Comparison of ENCODE assay signal across 11 cellular contexts in genomic region chr9:84694248-84694647, GRCh38. TPM values are rescaled to one million over a fixed set of nuclear protein-coding genes. Genes with fewer than 3 reads are reported as not detected.
A peak's percentile ranks its signal among the peaks of the same experiment; 100 is the strongest.
DNase-seq lines count a peak whose midpoint lies in the region; ATAC-seq and TF ChIP-seq lines count a peak whose summit lies in the region.
"Had no signal": no experiment of that assay in that cellular context is flagged by ENCODE, and none has a peak within 500 bp of the region (broad histone marks: within the 10 kb centered on the region; RNA-seq: fewer than 3 reads in every experiment).

No MANE protein-coding gene starts in this region.

- peak; percentile 37 for DNase-seq in GM10266 (ENCODE audit: extremely low spot score)
- no peak for DNase-seq in activated T-helper 2 cell treated with anti-CD3 and anti-CD28 coated beads, Interferon-gamma antibody, Interleukin-2, Interleukin-4, amounts not matched to agents 10 μg/mL and 5 μg/mL and 100 μg/mL, durations not matched to agents 14 hours and 24 hours and 36 hours (ENCODE audit: low spot score)
- no peak for DNase-seq in upper lobe of right lung
- no peak for DNase-seq in mammary epithelial cell
- DNase-seq: NCI-H1694 treated with DMSO at 0.1 percent for 48 hours, nephron progenitor cell, Peyer's patch had no signal

- peak; percentile 85 for ATAC-seq in GM19351 (IDR thresholded peaks at IDR 0.05; ENCODE audit: unreplicated experiment)
- peak; percentile 90 for ATAC-seq in HG02678 (IDR thresholded peaks at IDR 0.05; ENCODE audit: unreplicated experiment)
- peak; percentile 77 for ATAC-seq in HG03558 (IDR thresholded peaks at IDR 0.05; ENCODE audit: extremely low read depth, unreplicated experiment)
- no peak for ATAC-seq in SK-N-SH treated with all-trans-retinoic acid at 6 μM for 48 hours
- no peak for ATAC-seq in upper lobe of right lung

- no peaks in the 10 kb centered on the region for H3K36me3 Mint-ChIP-seq in activated T-helper 2 cell treated with anti-CD3 and anti-CD28 coated beads, Interferon-gamma antibody, Interleukin-2, Interleukin-4, amounts not matched to agents 10 μg/mL and 5 μg/mL and 100 μg/mL, durations not matched to agents 14 hours and 24 hours and 36 hours (ENCODE audit: low read depth)

- no peak overlapping the region for H3K4me3 ChIP-seq in upper lobe of right lung
- no peak overlapping the region for H3K4me3 ChIP-seq in mammary epithelial cell (replicated peaks in 1 of 3; ENCODE audit: insufficient read depth in 1 of 3, low read depth in 2 of 3, low read length in 3 of 3)
- H3K4me3 ChIP-seq: Peyer's patch had no signal

- no peaks in the 10 kb centered on the region for H3K4me1 ChIP-seq in upper lobe of right lung
- no peaks in the 10 kb centered on the region for H3K4me1 ChIP-seq in mammary epithelial cell (ENCODE audit: insufficient read depth, low read length)
- H3K4me1 ChIP-seq: Peyer's patch had no signal

- 88% methylated on average over 3 of the region's 3 CpGs for WGBS in mammary epithelial cell (ENCODE audit: low coverage, missing lambda C conversion rate)

- no peaks in the 10 kb centered on the region for H3K79me2 ChIP-seq in mammary epithelial cell (ENCODE audit: insufficient read depth, low read length)

- H3K36me3 ChIP-seq in upper lobe of right lung: no peaks in the 10 kb centered on the region
- H3K36me3 ChIP-seq in mammary epithelial cell (ENCODE audit: insufficient read depth, low read length): no peaks in the 10 kb centered on the region
- H3K36me3 ChIP-seq: Peyer's patch had no signal

- in situ Hi-C loops in mammary epithelial cell (cut with MboI; ENCODE audit: low sequenced_read_pairs in 2 of 2): loop anchor here in 1 of 2 donors (25.0 kb wide), 1 partner anchor 443 kb away; no protein-coding TSS in a partner anchor

- H3K4me2 ChIP-seq in mammary epithelial cell (ENCODE audit: insufficient read depth, low read depth, low read length): no peak overlapping the region

- peaks cover 2% of the 10 kb centered on the region for H3K4me1 Mint-ChIP-seq in activated T-helper 2 cell treated with anti-CD3 and anti-CD28 coated beads, Interferon-gamma antibody, Interleukin-2, Interleukin-4, amounts not matched to agents 10 μg/mL and 5 μg/mL and 100 μg/mL, durations not matched to agents 14 hours and 24 hours and 36 hours (ENCODE audit: low read depth)

- no peak overlapping the region for H3K27ac Mint-ChIP-seq in activated T-helper 2 cell treated with anti-CD3 and anti-CD28 coated beads, Interferon-gamma antibody, Interleukin-2, Interleukin-4, amounts not matched to agents 10 μg/mL and 5 μg/mL and 100 μg/mL, durations not matched to agents 14 hours and 24 hours and 36 hours
- H3K27ac Mint-ChIP-seq: nephron progenitor cell had no signal

- no peaks in the 10 kb centered on the region for H3K9me3 Mint-ChIP-seq in activated T-helper 2 cell treated with anti-CD3 and anti-CD28 coated beads, Interferon-gamma antibody, Interleukin-2, Interleukin-4, amounts not matched to agents 10 μg/mL and 5 μg/mL and 100 μg/mL, durations not matched to agents 14 hours and 24 hours and 36 hours
- H3K9me3 Mint-ChIP-seq: nephron progenitor cell had no signal

- H3K9ac ChIP-seq in mammary epithelial cell (ENCODE audit: insufficient read depth, low read length): no peak overlapping the region

- intact Hi-C loops in activated T-helper 2 cell treated with anti-CD3 and anti-CD28 coated beads, Interferon-gamma antibody, Interleukin-2, Interleukin-4, amounts not matched to agents 10 μg/mL and 5 μg/mL and 100 μg/mL, durations not matched to agents 14 hours and 24 hours and 36 hours (cut with micrococcal nuclease): loop anchor here (10.0 kb wide), 1 partner anchor 261 kb away; no protein-coding TSS in a partner anchor
- intact Hi-C loops in upper lobe of right lung (cut with DNase I) (no loop called here), mammary epithelial cell (cut with micrococcal nuclease) (loop anchor here (10.0 kb wide), 1 partner anchor 731 kb away; no protein-coding TSS in a partner anchor)

- H3K4me3 Mint-ChIP-seq in activated T-helper 2 cell treated with anti-CD3 and anti-CD28 coated beads, Interferon-gamma antibody, Interleukin-2, Interleukin-4, amounts not matched to agents 10 μg/mL and 5 μg/mL and 100 μg/mL, durations not matched to agents 14 hours and 24 hours and 36 hours (ENCODE audit: low read depth): no peak overlapping the region
- H3K4me3 Mint-ChIP-seq: nephron progenitor cell had no signal

- TF ChIP-seq CTCF in GM10266 (IDR thresholded peaks at IDR 0.05; ENCODE audit: control insufficient read depth, insufficient read depth, low read depth, missing control alignments) (no peak), upper lobe of right lung (IDR thresholded peaks at IDR 0.05) (no peak), mammary epithelial cell (conservative IDR thresholded peaks at IDR 0.05 in 1 of 2, IDR thresholded peaks at IDR 0.05 in 1 of 2; ENCODE audit: extremely low read depth in 1 of 2, insufficient read depth in 1 of 2, low read depth in 1 of 2, low read length in 2 of 2) (no peak)

- H3K9me3 ChIP-seq in upper lobe of right lung: no peaks in the 10 kb centered on the region
- no peaks in the 10 kb centered on the region for H3K9me3 ChIP-seq in mammary epithelial cell (replicated peaks; ENCODE audit: insufficient read depth, low read length)
- H3K9me3 ChIP-seq: Peyer's patch had no signal

- dilution Hi-C loops in mammary epithelial cell (cut with HindIII; ENCODE audit: low sequenced_read_pairs): no loop called here

- no peak overlapping the region for H2AFZ ChIP-seq in mammary epithelial cell (ENCODE audit: low read depth, low read length)

- peaks cover 1% of the 10 kb centered on the region for H3K27me3 Mint-ChIP-seq in activated T-helper 2 cell treated with anti-CD3 and anti-CD28 coated beads, Interferon-gamma antibody, Interleukin-2, Interleukin-4, amounts not matched to agents 10 μg/mL and 5 μg/mL and 100 μg/mL, durations not matched to agents 14 hours and 24 hours and 36 hours (ENCODE audit: low read depth)

- no TSS peak for BruUV-seq in mammary epithelial cell (replicated peaks; lab: Mats Ljungman, UMichigan)

- H3K27me3 ChIP-seq in upper lobe of right lung (no peaks in the 10 kb centered on the region), mammary epithelial cell (ENCODE audit: insufficient read depth, low read length) (peaks cover 4% of the 10 kb centered on the region)
- H3K27me3 ChIP-seq: Peyer's patch had no signal

- CTCF ChIA-PET in mammary epithelial cell (lab: Charles Lee; ENCODE audit: low non-redundant PET): no interaction called here

- H3K27ac ChIP-seq in upper lobe of right lung (no peak overlapping the region), mammary epithelial cell (ENCODE audit: insufficient read depth, low read depth, low read length) (no peak overlapping the region)
- H3K27ac ChIP-seq: Peyer's patch had no signal

- H4K20me1 ChIP-seq in mammary epithelial cell (ENCODE audit: insufficient read depth, low read length): no peaks in the 10 kb centered on the region

TF ChIP-seq in SK-N-SH treated with all-trans-retinoic acid at 6 μM for 48 hours, 23 proteins besides CTCF, POLR2A, EP300 and RAD21:
- no peak for TF ChIP-seq ZNF70 (CRISPR knock-in tag; IDR thresholded peaks at IDR 0.05)
- no peak for TF ChIP-seq CSDC2 (CRISPR knock-in tag; IDR thresholded peaks at IDR 0.05)
- TF ChIP-seq CSRNP3 (CRISPR knock-in tag; IDR thresholded peaks at IDR 0.05): no peak
- no peak for TF ChIP-seq ZC3H10 (CRISPR knock-in tag; IDR thresholded peaks at IDR 0.05)
- no peak for TF ChIP-seq TCF4 (CRISPR knock-in tag; IDR thresholded peaks at IDR 0.05; ENCODE audit: borderline replicate concordance)
- TF ChIP-seq, protein P1, sequence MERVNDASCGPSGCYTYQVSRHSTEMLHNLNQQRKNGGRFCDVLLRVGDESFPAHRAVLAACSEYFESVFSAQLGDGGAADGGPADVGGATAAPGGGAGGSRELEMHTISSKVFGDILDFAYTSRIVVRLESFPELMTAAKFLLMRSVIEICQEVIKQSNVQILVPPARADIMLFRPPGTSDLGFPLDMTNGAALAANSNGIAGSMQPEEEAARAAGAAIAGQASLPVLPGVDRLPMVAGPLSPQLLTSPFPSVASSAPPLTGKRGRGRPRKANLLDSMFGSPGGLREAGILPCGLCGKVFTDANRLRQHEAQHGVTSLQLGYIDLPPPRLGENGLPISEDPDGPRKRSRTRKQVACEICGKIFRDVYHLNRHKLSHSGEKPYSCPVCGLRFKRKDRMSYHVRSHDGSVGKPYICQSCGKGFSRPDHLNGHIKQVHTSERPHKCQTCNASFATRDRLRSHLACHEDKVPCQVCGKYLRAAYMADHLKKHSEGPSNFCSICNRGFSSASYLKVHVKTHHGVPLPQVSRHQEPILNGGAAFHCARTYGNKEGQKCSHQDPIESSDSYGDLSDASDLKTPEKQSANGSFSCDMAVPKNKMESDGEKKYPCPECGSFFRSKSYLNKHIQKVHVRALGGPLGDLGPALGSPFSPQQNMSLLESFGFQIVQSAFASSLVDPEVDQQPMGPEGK (CRISPR knock-in tag; IDR thresholded peaks at IDR 0.05; ENCODE audit: borderline replicate concordance): no peak

RNA-seq across cellular contexts. Expression of gene NTRK2, which starts 24.7 kb away (rescaled TPM):
- total RNA-seq in activated T-helper 2 cell treated with anti-CD3 and anti-CD28 coated beads, Interferon-gamma antibody, Interleukin-2, Interleukin-4, amounts not matched to agents 10 μg/mL and 5 μg/mL and 100 μg/mL, durations not matched to agents 14 hours and 24 hours and 36 hours: 1.6 TPM in 2 replicates
- 0.98 TPM for total RNA-seq in upper lobe of right lung
- total RNA-seq in mammary epithelial cell: 1 to 10 TPM in 1 of 2 donors, under 1 TPM in 1; 0.07 to 1.5 TPM
- 0.07 TPM for polyA plus RNA-seq in mammary epithelial cell
- not detected for polyA minus RNA-seq in mammary epithelial cell

Comparison
In these comparisons a context has a peak if more than half of its experiments do, and no peak if none do; other contexts are left out.
1. ATAC-seq: peak in GM19351 (single experiment), HG02678 (single experiment) and HG03558 (single experiment); none in SK-N-SH treated with all-trans-retinoic acid at 6 μM for 48 hours (single experiment) and upper lobe of right lung (single experiment).